ENCODE assay signal across 10 cellular contexts in the genomic region with DNA sequence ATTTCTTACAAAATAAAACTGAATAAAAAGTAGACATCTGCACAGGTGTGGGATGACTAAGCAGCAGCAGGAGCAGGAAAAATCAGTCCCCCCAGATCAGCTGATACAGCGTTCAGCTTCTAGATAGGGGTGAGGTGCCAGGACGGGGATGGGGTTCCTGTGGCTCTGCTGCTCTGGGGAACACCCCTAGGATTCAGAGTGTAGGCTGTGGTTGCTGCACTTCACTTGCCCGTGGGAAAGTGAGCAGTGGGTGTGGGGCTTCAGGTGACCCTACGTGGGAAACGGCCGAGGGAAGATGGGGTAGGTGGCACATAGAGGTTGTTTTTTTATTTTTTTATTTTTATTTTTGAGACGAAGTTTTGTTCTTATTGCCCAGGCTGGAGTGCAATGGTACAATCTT. TPM values are rescaled to one million over a fixed set of nuclear protein-coding genes. Genes with fewer than 3 reads are reported as not detected.
"Had no signal": no experiment of that assay in that cellular context is flagged by ENCODE, and none has a peak within 500 bp of the region (broad histone marks: within the 10 kb centered on the region; RNA-seq: fewer than 3 reads in every experiment).

No MANE protein-coding gene starts in this region.

- H2AFZ ChIP-seq: GM23248 had no signal

- H3K27ac Mint-ChIP-seq: H9, HFFc6 had no signal

- DNase-seq: GM23248, GOT3, H9, HCEC 1CT, HFFc6, IMR-90, KG1 had no signal

- H3K9me3 Mint-ChIP-seq: H9, HFFc6 had no signal

- H3K27ac ChIP-seq: GM23248, HL-60 had no signal

- H3K4me3 Mint-ChIP-seq: H9, HFFc6 had no signal

- H3K4me3 ChIP-seq: GM23248, K562 had no signal

- ATAC-seq: K562 had no signal

- H3K9ac ChIP-seq: GM23248 had no signal

RNA-seq across cellular contexts. Expression of a gene that starts 3.2 kb away (rescaled TPM):
- total RNA-seq: GM23248, H9, HFFc6, HT1080, IMR-90, K562 had no signal

RNA-seq across cellular contexts. Expression of a gene that starts 18.8 kb away (rescaled TPM):
- total RNA-seq: HT1080 had no signal

RNA-seq across cellular contexts. Expression of a gene that starts 55.9 kb away (rescaled TPM):
- total RNA-seq: GM23248, HT1080, IMR-90 had no signal
